Comparison of ENCODE assay signal across 17 cellular contexts in the genomic region with DNA sequence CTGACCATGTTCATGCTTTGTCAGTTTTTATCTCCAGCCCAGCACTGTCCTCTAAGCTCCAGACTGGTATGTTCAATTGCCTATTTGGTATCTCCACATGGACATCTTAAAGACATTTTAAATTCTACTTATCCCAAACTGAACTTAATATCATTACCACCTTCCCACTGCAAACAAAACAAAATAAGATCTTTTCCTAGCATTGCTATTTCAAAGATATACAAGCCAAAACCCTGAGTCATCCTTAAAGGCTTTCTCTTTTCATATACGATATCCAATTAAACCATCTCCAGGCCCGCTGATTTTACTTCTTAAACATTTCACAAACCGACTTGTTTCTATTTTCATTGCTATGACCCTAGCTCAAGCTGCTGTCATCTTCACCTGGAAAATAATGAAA. TPM values are rescaled to one million over a fixed set of nuclear protein-coding genes. Genes with fewer than 3 reads are reported as not detected.
DNase-seq lines count a peak whose midpoint lies in the region; ATAC-seq and TF ChIP-seq lines count a peak whose summit lies in the region.
"Had no signal": no experiment of that assay in that cellular context is flagged by ENCODE, and none has a peak within 500 bp of the region (broad histone marks: within the 10 kb centered on the region; RNA-seq: fewer than 3 reads in every experiment).

No MANE protein-coding gene starts in this region.

- DNase-seq in HT1080 (ENCODE audit: low read depth) (peak; percentile 2), astrocyte of the spinal cord (ENCODE audit: low read depth, low spot score) (peak; percentile 3), neural crest cell (ENCODE audit: low read depth, low spot score) (no peak), ureter (ENCODE audit: low spot score) (no peak), LoVo (ENCODE audit: low spot score) (no peak), epidermal melanocyte (ENCODE audit: insufficient read length, low spot score) (no peak)
- DNase-seq: Caco-2; CD8-positive, alpha-beta memory T cell; DMS53; GF-D8; GM23248; H9 had no signal

- ATAC-seq in GM18907 (IDR thresholded peaks at IDR 0.05; ENCODE audit: unreplicated experiment), result no peak

- TF ChIP-seq CTCF in WI38 (IDR thresholded peaks at IDR 0.05; ENCODE audit: low read depth, low read length) (no peak), astrocyte of the spinal cord (IDR thresholded peaks at IDR 0.05; ENCODE audit: low read depth, low read length) (no peak), neural crest cell (conservative IDR thresholded peaks at IDR 0.05) (no peak)

- no peaks in the 10 kb centered on the region for H3K36me3 Mint-ChIP-seq in neural crest cell (ENCODE audit: low read depth)
- H3K36me3 Mint-ChIP-seq: CD8-positive, alpha-beta memory T cell had no signal

- H3K9me3 Mint-ChIP-seq in neural crest cell, result no peaks in the 10 kb centered on the region
- H3K9me3 Mint-ChIP-seq: CD8-positive, alpha-beta memory T cell; H9 had no signal

- peak overlapping the region; percentile 14 for H3K27ac Mint-ChIP-seq in neural crest cell (ENCODE audit: unreplicated experiment)
- H3K27ac Mint-ChIP-seq: CD8-positive, alpha-beta memory T cell had no signal

- H3K4me3 ChIP-seq in WI38 (ENCODE audit: low read depth, low read length), result peak overlapping the region; percentile 21; the same call in 1 of the 2 replicates
- no peak overlapping the region for H3K4me3 ChIP-seq in astrocyte of the spinal cord (ENCODE audit: low read depth, low read length)
- H3K4me3 ChIP-seq: BLaER1, GM23248 had no signal

- in situ Hi-C loops in astrocyte of the spinal cord (cut with HindIII; ENCODE audit: low sequenced_read_pairs), result no loop called here

- H3K4me1 Mint-ChIP-seq in neural crest cell, result no peaks in the 10 kb centered on the region
- H3K4me1 Mint-ChIP-seq: CD8-positive, alpha-beta memory T cell had no signal

- no peaks in the 10 kb centered on the region for H3K27me3 Mint-ChIP-seq in neural crest cell (ENCODE audit: low read depth)
- H3K27me3 Mint-ChIP-seq: CD8-positive, alpha-beta memory T cell had no signal

- H3K4me3 Mint-ChIP-seq in neural crest cell, result no peak overlapping the region
- H3K4me3 Mint-ChIP-seq: CD8-positive, alpha-beta memory T cell; H9 had no signal

RNA-seq across cellular contexts. Expression of gene HS3ST5, which starts 35.1 kb away (rescaled TPM):
- total RNA-seq in HT1080 (2014; rRNA removed; shearing (Covaris generic)), result 0.18 TPM in 1 of 2 replicates, not detected in the other
- 0.07 and 0.10 TPM in 2 replicates for polyA plus RNA-seq in HT1080 (2015; cell fraction: cytosol; rRNA removed)
- polyA plus RNA-seq in HT1080 (2015; cell fraction: nucleus; rRNA removed), result 0.08 and 0.10 TPM in 2 replicates
- total RNA-seq in neural crest cell, result 0.25 and 0.26 TPM in 2 replicates
- 3.2 TPM for total RNA-seq in ureter
- total RNA-seq: A673; CD8-positive, alpha-beta memory T cell; GM23248; HT-29 had no signal
- polyA plus RNA-seq: CD8-positive, alpha-beta memory T cell; GM23248 had no signal

Comparison
In these comparisons a context has a peak if more than half of its experiments do, and no peak if none do; other contexts are left out.
1. DNase-seq: peak in HT1080 (single experiment) and astrocyte of the spinal cord (single experiment); none in neural crest cell (single experiment), ureter (single experiment), LoVo (single experiment) and epidermal melanocyte (single experiment).